8 cellular contexts compared by ENCODE assay signal in the genomic region with DNA sequence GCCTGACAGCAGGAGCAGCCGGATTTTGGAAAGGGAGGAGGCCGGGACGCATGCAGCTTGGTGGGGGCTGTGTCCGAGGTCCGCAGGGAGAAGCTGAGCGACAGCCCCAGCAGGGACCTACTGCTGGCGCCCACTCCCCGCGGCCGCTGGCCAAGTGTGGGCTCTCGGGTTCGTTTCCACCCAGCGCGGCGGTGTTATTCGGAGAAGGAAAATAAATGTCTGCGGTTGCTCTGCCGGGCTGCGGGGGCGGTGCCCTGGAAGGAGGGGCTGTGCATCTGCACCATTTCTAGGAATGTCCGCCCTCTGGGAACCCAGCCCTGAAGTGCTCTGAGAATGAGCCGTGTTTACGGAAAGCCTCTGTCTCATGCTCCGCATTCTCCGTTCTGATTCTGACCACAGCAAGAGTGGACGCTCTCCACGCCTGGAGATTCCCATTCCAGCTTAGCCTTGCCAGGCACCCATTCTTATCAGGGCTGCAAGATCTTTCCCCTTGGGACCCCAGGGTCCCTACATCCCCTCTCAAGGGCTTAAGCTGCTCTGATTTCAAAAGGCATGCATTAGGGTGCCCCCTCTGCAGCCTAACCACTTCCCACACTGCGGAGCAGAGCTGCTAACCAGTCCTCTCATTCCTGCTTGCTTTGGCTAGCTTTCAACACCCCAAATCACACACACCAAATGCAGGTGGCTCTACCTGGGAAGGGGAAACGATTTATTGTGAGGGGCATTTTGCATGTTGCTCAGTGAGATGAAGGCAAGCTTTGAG.
DNase-seq lines count a peak whose midpoint lies in the region; ATAC-seq, FAIRE-seq and TF ChIP-seq lines count a peak whose summit lies in the region.

No MANE protein-coding gene starts in this region.

- no peaks in the 10 kb centered on the region for H3K9me1 ChIP-seq in endothelial cell of umbilical vein (replicated peaks; ENCODE audit: control insufficient read depth, extremely low read depth, insufficient read depth, low read length)

- H3K4me1 ChIP-seq in endothelial cell of umbilical vein (ENCODE audit: control insufficient read depth, extremely low read depth, insufficient read depth, low read length) (no peaks in the 10 kb centered on the region), thyroid gland (peaks cover 7 to 12% of the 10 kb centered on the region in 2 donors)

- H3K79me2 ChIP-seq in endothelial cell of umbilical vein (ENCODE audit: control insufficient read depth, insufficient read depth, low read length), result no peaks in the 10 kb centered on the region

- WGBS in thyroid gland, 2 donors, result 3 to 8% methylated on average over 22 to 28 of the region's 29 CpGs

- ATAC-seq in GM19397 (IDR thresholded peaks at IDR 0.05; ENCODE audit: unreplicated experiment), result no peak
- ATAC-seq in GM19035 (IDR thresholded peaks at IDR 0.05; ENCODE audit: unreplicated experiment), result no peak

- CTCF ChIA-PET in endothelial cell of umbilical vein (lab: Charles Lee), result no interaction called here

- POLR2A ChIA-PET in endothelial cell of umbilical vein (lab: Charles Lee), result no interaction called here

- H3K4me3 ChIP-seq in endothelial cell of umbilical vein (replicated peaks in 1 of 3; ENCODE audit: insufficient read depth in 1 of 3, low read depth in 1 of 3, low read length in 3 of 3) (peak overlapping the region in 1 of 3 experiments; percentile 8), thyroid gland (replicated peaks in 1 of 3) (peak overlapping the region in 2 of 3 donors; percentile 2 to 8)

- dilution Hi-C loops in endothelial cell of umbilical vein (cut with MboI; ENCODE audit: extremely low pct_ligation_motif_present, low sequenced_read_pairs), result no loop called here

- H3K9ac ChIP-seq in endothelial cell of umbilical vein (replicated peaks; ENCODE audit: extremely low read depth, insufficient read depth, low read length), result no peak overlapping the region

- peak overlapping the region; percentile 34 for H3K4me2 ChIP-seq in endothelial cell of umbilical vein (ENCODE audit: insufficient read depth, low read length)

- H3K9me3 ChIP-seq in endothelial cell of umbilical vein (replicated peaks; ENCODE audit: control insufficient read depth, insufficient read depth, low read length) (no peaks in the 10 kb centered on the region), thyroid gland (no peaks in the 10 kb centered on the region)

- TF ChIP-seq CTCF in endothelial cell of umbilical vein (IDR thresholded peaks at IDR 0.05; ENCODE audit: extremely low read depth in 1 of 2, insufficient read depth in 1 of 2, low read depth in 1 of 2, low read length in 2 of 2), result no peak
- no peak for TF ChIP-seq CTCF in thyroid gland (IDR thresholded peaks at IDR 0.05)

- H2AFZ ChIP-seq in endothelial cell of umbilical vein (ENCODE audit: low read depth, low read length), result peak overlapping the region; percentile 60

- H4K20me1 ChIP-seq in endothelial cell of umbilical vein (replicated peaks; ENCODE audit: control insufficient read depth, extremely low read depth, insufficient read depth, low read length), result no peaks in the 10 kb centered on the region

- no peaks in the 10 kb centered on the region for H3K36me3 ChIP-seq in endothelial cell of umbilical vein (ENCODE audit: control insufficient read depth in 2 of 2, extremely low read depth in 1 of 2, insufficient read depth in 2 of 2, low read length in 2 of 2)
- no peaks in the 10 kb centered on the region for H3K36me3 ChIP-seq in thyroid gland

- H3K27ac ChIP-seq in endothelial cell of umbilical vein (ENCODE audit: insufficient read depth, low read depth, low read length) (no peak overlapping the region), thyroid gland (peak overlapping the region in 2 of 3 donors; percentile 22 to 47)

- no TSS peak for BruUV-seq in endothelial cell of umbilical vein (replicated peaks; lab: Mats Ljungman, UMichigan)

- TF ChIP-seq POLR2A in endothelial cell of umbilical vein (IDR thresholded peaks at IDR 0.05; ENCODE audit: low read depth, low read length), result no peak
- TF ChIP-seq POLR2A in thyroid gland (IDR thresholded peaks at IDR 0.05), result no peak

- intact Hi-C loops in endothelial cell of umbilical vein (cut with micrococcal nuclease), result no loop called here
- intact Hi-C loops in thyroid gland (cut with DNase I), result no loop called here

- peaks cover 11 to 13% of the 10 kb centered on the region in 2 experiments for H3K27me3 ChIP-seq in endothelial cell of umbilical vein (ENCODE audit: control insufficient read depth in 2 of 2, insufficient read depth in 2 of 2, low read length in 2 of 2)
- no peaks in the 10 kb centered on the region for H3K27me3 ChIP-seq in thyroid gland

- DNase-seq in AG20443 (ENCODE audit: low spot score) (peak; percentile 95), NCI-H226 (peak; percentile 94), endothelial cell of umbilical vein (ENCODE audit: low read depth, low spot score) (peak; percentile 46), medulla oblongata (ENCODE audit: extremely low spot score) (peak; percentile 28), thyroid gland (peak; percentile 66 to 73), NCI-H2227 (lab: John Stamatoyannopoulos, UW; ENCODE audit: unreplicated experiment) (no peak)

- FAIRE-seq in endothelial cell of umbilical vein (lab: Jason Lieb, UNC), result no peak

TF ChIP-seq in endothelial cell of umbilical vein, 7 proteins besides CTCF, POLR2A, EP300 and RAD21:
- TF ChIP-seq MAX (IDR thresholded peaks at IDR 0.05; ENCODE audit: insufficient read depth, insufficient read length), result no peak
- no peak for TF ChIP-seq GATA2 (IDR thresholded peaks at IDR 0.05; ENCODE audit: insufficient read depth, insufficient read length, low read depth, low read length)
- no peak for TF ChIP-seq EZH2 (IDR thresholded peaks at IDR 0.05; ENCODE audit: borderline replicate concordance, low read depth, low read length, severe bottlenecking)
- no peak for TF ChIP-seq MYC (IDR thresholded peaks at IDR 0.05; ENCODE audit: low read depth, low read length)
- no peak for TF ChIP-seq POLR2AphosphoS5 (IDR thresholded peaks at IDR 0.05; ENCODE audit: insufficient read depth, low read depth, low read length)
- no peak for TF ChIP-seq FOS (IDR thresholded peaks at IDR 0.05; ENCODE audit: borderline replicate concordance, insufficient read depth, low read length)
- TF ChIP-seq JUN (IDR thresholded peaks at IDR 0.05; ENCODE audit: borderline replicate concordance, insufficient read depth, insufficient read length, low read depth), result no peak
TF ChIP-seq in endothelial cell of umbilical vein: peak in this region for 0.
